ENCODE assay signal across 21 cellular contexts in genomic region chr16:88132836-88133506, GRCh38.
"Had no signal": no experiment of that assay in that cellular context is flagged by ENCODE, and none has a peak within 500 bp of the region (broad histone marks: within the 10 kb centered on the region; RNA-seq: fewer than 3 reads in every experiment).

No MANE protein-coding gene starts in this region.

- H3K36me3 ChIP-seq: adrenal gland, ascending aorta, brain microvascular endothelial cell, left ventricle myocardium inferior, pancreas, stomach, suprapubic skin, tibial nerve had no signal

- ATAC-seq: activated T-helper 17 cell treated with anti-CD3 and anti-CD28 coated beads, Interleukin-2, amount 50 U/mL, for 72 hours; natural killer cell treated with Interleukin-12 subunit alpha and Interleukin-12 subunit beta and Interleukin-15 and Interleukin-18, amount 100 ng/mL, for 72 hours; pancreas had no signal

- H3K9me3 ChIP-seq: adrenal gland, ascending aorta, pancreas, suprapubic skin, tibial nerve had no signal

- H3K4me3 ChIP-seq: adrenal gland, ascending aorta, hepatocyte, left ventricle myocardium inferior, pancreas, stomach, suprapubic skin, tibial nerve had no signal

- H3K27me3 ChIP-seq: adrenal gland, ascending aorta, brain microvascular endothelial cell, hepatocyte, pancreas, tibial nerve had no signal

- DNase-seq: activated CD4-positive, alpha-beta T cell treated with anti-CD3 and anti-CD28 coated beads for 1 hour; activated CD4-positive, alpha-beta T cell treated with anti-CD3 and anti-CD28 coated beads, Interleukin-2, amount 50 U/mL, for 1 hour; activated T-cell treated with anti-CD3 and anti-CD28 coated beads, Interleukin-2, amount 50 U/mL, for 1 hour; adrenal gland; brain microvascular endothelial cell; caudate nucleus; dermis blood vessel endothelial cell; foreskin fibroblast; immature natural killer cell; left ventricle myocardium inferior; right cardiac atrium; stimulated activated CD4-positive, alpha-beta T cell treated with anti-CD3 and anti-CD28 coated beads, Interleukin-1b, Interleukin-23, amount 100 ng/mL, for 48 hours; stomach; T-helper 9 cell had no signal

- H2AFZ ChIP-seq: hepatocyte had no signal

- H3K27ac ChIP-seq: adrenal gland, ascending aorta, brain microvascular endothelial cell, hepatocyte, left ventricle myocardium inferior, pancreas, stomach, suprapubic skin, tibial nerve had no signal

- H3K4me1 ChIP-seq: adrenal gland, ascending aorta, left ventricle myocardium inferior, pancreas, stomach, tibial nerve had no signal

- H3K4me2 ChIP-seq: hepatocyte had no signal
